In the genomic region with DNA sequence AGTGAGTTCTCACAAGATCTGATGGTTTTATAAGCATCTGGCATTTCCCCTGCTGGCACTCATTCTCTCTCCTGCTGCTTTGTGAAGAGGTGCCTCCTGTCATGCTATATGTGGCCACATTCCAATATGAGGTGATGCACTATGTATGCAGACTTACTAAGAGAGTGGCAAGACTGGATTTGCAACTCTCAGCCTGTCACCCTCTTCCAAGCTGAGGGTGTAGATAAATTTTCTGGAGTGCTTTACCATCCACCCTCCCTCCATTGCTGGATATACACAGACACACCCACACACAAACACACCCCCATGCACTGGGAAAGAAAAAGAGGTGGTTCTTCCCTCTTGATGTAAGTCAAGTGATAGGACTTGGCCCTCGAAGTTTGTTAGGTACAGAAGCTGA, we compare ENCODE assay signal across 27 cellular contexts. TPM values are rescaled to one million over a fixed set of nuclear protein-coding genes. Genes with fewer than 3 reads are reported as not detected.
DNase-seq lines count a peak whose midpoint lies in the region; ATAC-seq and TF ChIP-seq lines count a peak whose summit lies in the region.
"Had no signal": no experiment of that assay in that cellular context is flagged by ENCODE, and none has a peak within 500 bp of the region (broad histone marks: within the 10 kb centered on the region; RNA-seq: fewer than 3 reads in every experiment).

No MANE protein-coding gene starts in this region.

- peaks cover 11% of the 10 kb centered on the region for H3K9me3 Mint-ChIP-seq in Caco-2 (ENCODE audit: unreplicated experiment)

- no peak for TF ChIP-seq CTCF in LNCaP clone FGC (IDR thresholded peaks at IDR 0.05; ENCODE audit: control insufficient read depth, extremely low read depth, insufficient read depth)
- TF ChIP-seq CTCF in PC-9 (conservative IDR thresholded peaks at IDR 0.05), result no peak
- TF ChIP-seq CTCF in Caco-2 (IDR thresholded peaks at IDR 0.05; ENCODE audit: insufficient read depth in 1 of 2, low read depth in 1 of 2, low read length in 1 of 2, severe bottlenecking in 1 of 2, unreplicated experiment in 1 of 2), result no peak

- CTCF ChIA-PET in PC-9 (lab: Charles Lee), result no interaction called here
- CTCF ChIA-PET in Caco-2 (lab: Charles Lee), result no interaction called here

- no peaks in the 10 kb centered on the region for H3K27me3 ChIP-seq in PC-9 (ENCODE audit: insufficient read depth, low read depth)
- no peaks in the 10 kb centered on the region for H3K27me3 ChIP-seq in Caco-2 (replicated peaks; ENCODE audit: control insufficient read depth, insufficient read depth, low read length)
- H3K27me3 ChIP-seq: BE2C, suprapubic skin had no signal

- no peak overlapping the region for H3K4me3 Mint-ChIP-seq in Caco-2 (ENCODE audit: unreplicated experiment)
- H3K4me3 Mint-ChIP-seq: activated CD8-positive, alpha-beta T cell treated with anti-CD3 and anti-CD28 coated beads for 36 hours; brain; CD8-positive, alpha-beta T cell; immature natural killer cell; T-helper 2 cell treated with Interferon-gamma antibody and Interleukin-4, amounts not matched to agents 5 μg/mL and 100 μg/mL, for 36 hours had no signal

- H3F3A ChIP-seq in PC-9 (ENCODE audit: insufficient read depth, low read depth), result peaks cover 6% of the 10 kb centered on the region; the same call in 1 of the 2 replicates

- no peaks in the 10 kb centered on the region for H3K4me1 Mint-ChIP-seq in Caco-2 (ENCODE audit: low read depth, unreplicated experiment)
- H3K4me1 Mint-ChIP-seq: immature natural killer cell had no signal

- no peak overlapping the region for H3K27ac Mint-ChIP-seq in Caco-2 (ENCODE audit: unreplicated experiment)
- H3K27ac Mint-ChIP-seq: activated CD8-positive, alpha-beta T cell treated with anti-CD3 and anti-CD28 coated beads for 36 hours; CD8-positive, alpha-beta T cell; immature natural killer cell; T-helper 2 cell treated with Interferon-gamma antibody and Interleukin-4, amounts not matched to agents 5 μg/mL and 100 μg/mL, for 36 hours had no signal

- H2AFZ ChIP-seq in PC-9, result no peak overlapping the region
- H2AFZ ChIP-seq: parathyroid adenoma had no signal

- peak; percentile 63 for ATAC-seq in left colon
- ATAC-seq in HG03159 (IDR thresholded peaks at IDR 0.05; ENCODE audit: unreplicated experiment), result no peak
- ATAC-seq: activated CD8-positive, alpha-beta T cell treated with anti-CD3 and anti-CD28 coated beads for 36 hours; CD8-positive, alpha-beta T cell; Panc1 had no signal

- no peaks in the 10 kb centered on the region for H4K20me1 ChIP-seq in PC-9 (ENCODE audit: insufficient read depth)

- H3K36me3 Mint-ChIP-seq in Caco-2 (ENCODE audit: insufficient read depth, unreplicated experiment), result no peaks in the 10 kb centered on the region
- H3K36me3 Mint-ChIP-seq: brain; CD8-positive, alpha-beta T cell; immature natural killer cell had no signal

- BruUV-seq in PC-9 (replicated peaks; lab: Mats Ljungman, UMichigan), result no TSS peak
- BruUV-seq in Caco-2 (replicated peaks; lab: Mats Ljungman, UMichigan), result no TSS peak

- intact Hi-C loops in PC-9 (cut with micrococcal nuclease; ENCODE audit: unreplicated experiment), result no loop called here
- intact Hi-C loops in left colon (cut with DNase I, micrococcal nuclease), result no loop called here
- intact Hi-C loops in Caco-2 (cut with micrococcal nuclease; ENCODE audit: unreplicated experiment), result loop anchor here (1.0 kb wide), 1 partner anchor 9 kb away; no protein-coding TSS in a partner anchor

- no peaks in the 10 kb centered on the region; the same call in 1 of the 2 replicates for H3K9me2 ChIP-seq in PC-9 (ENCODE audit: insufficient read depth)

- H3K36me3 ChIP-seq in PC-9 (ENCODE audit: low read depth) (no peaks in the 10 kb centered on the region), Caco-2 (ENCODE audit: control insufficient read depth, insufficient read depth, low read length) (no peaks in the 10 kb centered on the region)
- H3K36me3 ChIP-seq: BE2C, left ventricle myocardium inferior, suprapubic skin had no signal

- H3K9me3 ChIP-seq in PC-9 (ENCODE audit: insufficient read depth, low read depth) (peaks cover 24% of the 10 kb centered on the region; the same call in 1 of the 2 replicates), Caco-2 (no peaks in the 10 kb centered on the region; the same call in 1 of the 2 replicates)
- H3K9me3 ChIP-seq: BE2C, suprapubic skin had no signal

- H3K27me3 Mint-ChIP-seq in Caco-2 (ENCODE audit: insufficient read depth, unreplicated experiment), result no peaks in the 10 kb centered on the region
- H3K27me3 Mint-ChIP-seq: activated CD8-positive, alpha-beta T cell treated with anti-CD3 and anti-CD28 coated beads for 36 hours; brain had no signal

- POLR2A ChIA-PET in PC-9 (lab: Charles Lee; ENCODE audit: unreplicated experiment), result no interaction called here
- POLR2A ChIA-PET in Caco-2 (lab: Charles Lee), result no interaction called here

- H3K4me2 ChIP-seq in PC-9, result no peak overlapping the region

- H3K4me3 ChIP-seq in LNCaP clone FGC (ENCODE audit: low read depth, low read length) (no peak overlapping the region), PC-9 (no peak overlapping the region), Caco-2 (ENCODE audit: low read depth, low read length) (no peak overlapping the region)
- H3K4me3 ChIP-seq: left ventricle myocardium inferior, suprapubic skin had no signal

- no peaks in the 10 kb centered on the region for H3K79me2 ChIP-seq in PC-9 (ENCODE audit: low read depth)
- H3K79me2 ChIP-seq: parathyroid adenoma had no signal

- DNase-seq in COR-L47 (lab: John Stamatoyannopoulos, UW) (peak; percentile 37), LNCaP clone FGC (ENCODE audit: low read depth) (peak; percentile 63), PC-9 (peak; percentile 17 to 65), left colon (peak in 1 of 2 donors; percentile 25), NCI-H1092 treated with DMSO at 0.1 percent for 48 hours (lab: John Stamatoyannopoulos, UW) (no peak), Caco-2 (no peak)
- DNase-seq: activated CD8-positive, alpha-beta memory T cell treated with anti-CD3 and anti-CD28 coated beads, Interleukin-2, amount 50 U/mL, for 48 hours; activated CD8-positive, alpha-beta T cell treated with anti-CD3 and anti-CD28 coated beads for 36 hours; activated naive CD4-positive, alpha-beta T cell treated with anti-CD3 and anti-CD28 coated beads, Interleukin-2, amount 50 U/mL, for 16 hours; amniotic stem cell; BE2C; CD8-positive, alpha-beta T cell; DMS153; immature natural killer cell; KG1; left ventricle myocardium inferior; NCI-H1417 treated with DMSO at 0.1 percent for 48 hours; NCI-H2107; NCI-H524 treated with DMSO at 0.1 percent for 48 hours; SHP77 treated with DMSO at 0.1 percent for 48 hours; stimulated activated naive CD4-positive, alpha-beta T cell had no signal

- H3K27ac ChIP-seq in PC-9, result no peak overlapping the region
- H3K27ac ChIP-seq: left ventricle myocardium inferior, parathyroid adenoma, suprapubic skin had no signal

- H3K4me1 ChIP-seq in PC-9 (replicated peaks; ENCODE audit: insufficient read depth), result no peaks in the 10 kb centered on the region
- H3K4me1 ChIP-seq in Caco-2, result no peaks in the 10 kb centered on the region; the same call in 1 of the 2 replicates
- H3K4me1 ChIP-seq: BE2C, left ventricle myocardium inferior, parathyroid adenoma, suprapubic skin had no signal

RNA-seq across cellular contexts. Expression of a gene that starts 30.2 kb away (rescaled TPM):
- 38.1 and 54.6 TPM in 2 replicates for total RNA-seq in PC-9 (2021)
- 100 to 1,000 TPM in 1 of 2 donors, 10 to 100 TPM in 1; 79.0 to 103 TPM for total RNA-seq in left colon
- 45.4 and 52.4 TPM in 2 replicates for total RNA-seq in Caco-2 (2022)

Comparison
In these comparisons a context has a peak if more than half of its experiments do, and no peak if none do; other contexts are left out.
1. DNase-seq: peak in COR-L47 (single experiment), LNCaP clone FGC (single experiment) and PC-9 (2 of 2); none in NCI-H1092 treated with DMSO at 0.1 percent for 48 hours (single experiment) and Caco-2 (0 of 2).